ENCODE assay signal across 13 cellular contexts in genomic region chr1:90719321-90720136, GRCh38. TPM values are rescaled to one million over a fixed set of nuclear protein-coding genes. Genes with fewer than 3 reads are reported as not detected.
A peak's percentile ranks its signal among the peaks of the same experiment; 100 is the strongest.
DNase-seq lines count a peak whose midpoint lies in the region; ATAC-seq lines count a peak whose summit lies in the region.
"Had no signal": no experiment of that assay in that cellular context is flagged by ENCODE, and none has a peak within 500 bp of the region (broad histone marks: within the 10 kb centered on the region; RNA-seq: fewer than 3 reads in every experiment).

No MANE protein-coding gene starts in this region.

- peaks cover 4% of the 10 kb centered on the region for H3K4me1 ChIP-seq in right cardiac atrium (ENCODE audit: control insufficient read depth, insufficient read depth, low read length)
- H3K4me1 ChIP-seq: BLaER1 treated with 17β-estradiol and CSF1 and Interleukin-3, amounts not matched to agents 10 nM and 100 nM had no signal

- peak overlapping the region; percentile 12 for H3K4me3 ChIP-seq in right cardiac atrium (ENCODE audit: low read length)
- H3K4me3 ChIP-seq: mucosa of descending colon had no signal

- 6% methylated on average over 54 of the region's 54 CpGs for WGBS in right cardiac atrium

- intact Hi-C loops in right cardiac atrium (cut with DNase I) = loop anchor here in 1 of 4 donors (10.0 kb wide), 1 partner anchor 445 kb away; no protein-coding TSS in a partner anchor
- intact Hi-C loops in left ventricle myocardium superior (cut with micrococcal nuclease) = loop anchor here (10.0 kb wide), 1 partner anchor 245 kb away; no protein-coding TSS in a partner anchor

- ATAC-seq in right cardiac atrium (no peak), left ventricle myocardium superior (no peak)

- H3K9me3 Mint-ChIP-seq in activated naive CD8-positive, alpha-beta T cell (ENCODE audit: low read depth) = peaks cover 12% of the 10 kb centered on the region
- peaks cover 0 to 19% (median 7%) of the 10 kb centered on the region in 6 donors for H3K9me3 Mint-ChIP-seq in immature natural killer cell

- H3K27me3 Mint-ChIP-seq in activated naive CD8-positive, alpha-beta T cell = peaks cover 61% of the 10 kb centered on the region
- peaks cover 44 to 82% (median 71%) of the 10 kb centered on the region in 3 donors for H3K27me3 Mint-ChIP-seq in immature natural killer cell (ENCODE audit: low read depth in 3 of 3)

- DNase-seq in right cardiac atrium (no peak), left ventricle myocardium superior (no peak), immature natural killer cell (no peak), NCI-H1694 treated with DMSO at 0.1 percent for 48 hours (lab: John Stamatoyannopoulos, UW) (no peak), HT-29 (ENCODE audit: low spot score) (no peak), GM03348 (ENCODE audit: low spot score) (no peak)
- no peak for DNase-seq in stimulated activated naive CD4-positive, alpha-beta T cell treated with Interleukin-2 at 50 U/mL for 16 hours (lab: John Stamatoyannopoulos, UW)
- DNase-seq: hippocampal formation, mucosa of descending colon, NCI-H1436 treated with DMSO at 0.1 percent for 48 hours had no signal

- H3K27ac Mint-ChIP-seq in activated naive CD8-positive, alpha-beta T cell = no peak overlapping the region
- peak overlapping the region in 1 of 6 donors; percentile 51 for H3K27ac Mint-ChIP-seq in immature natural killer cell

- peaks cover 17% of the 10 kb centered on the region for H3K36me3 Mint-ChIP-seq in activated naive CD8-positive, alpha-beta T cell
- H3K36me3 Mint-ChIP-seq in immature natural killer cell = peaks cover 0 to 4% (median 0%) of the 10 kb centered on the region in 3 donors

- no peak overlapping the region for H3K27ac ChIP-seq in right cardiac atrium (ENCODE audit: low read length)
- H3K27ac ChIP-seq: BLaER1 treated with 17β-estradiol and CSF1 and Interleukin-3, amounts not matched to agents 10 nM and 100 nM had no signal

- H3K4me1 Mint-ChIP-seq in activated naive CD8-positive, alpha-beta T cell (ENCODE audit: low read depth) = peaks cover 33% of the 10 kb centered on the region
- H3K4me1 Mint-ChIP-seq in immature natural killer cell = peaks cover 32 to 57% of the 10 kb centered on the region in 2 donors

- no peaks in the 10 kb centered on the region for H3K9me3 ChIP-seq in right cardiac atrium (ENCODE audit: control insufficient read depth, low read length)
- H3K9me3 ChIP-seq: mucosa of descending colon had no signal

- H3K27me3 ChIP-seq in right cardiac atrium (ENCODE audit: control insufficient read depth, insufficient read depth) = peaks cover 4% of the 10 kb centered on the region

- peak overlapping the region; percentile 68 for H3K4me3 Mint-ChIP-seq in activated naive CD8-positive, alpha-beta T cell
- peak overlapping the region in 3 of 5 donors; percentile 22 to 76 (median 31) for H3K4me3 Mint-ChIP-seq in immature natural killer cell

RNA-seq across cellular contexts. Expression of gene BARHL2, which starts 2.4 kb away (rescaled TPM):
- total RNA-seq in right cardiac atrium = not detected
- polyA plus RNA-seq in right cardiac atrium = not detected
- total RNA-seq in left ventricle myocardium superior = not detected
- polyA plus RNA-seq in immature natural killer cell = not detected
- not detected in 2 replicates for total RNA-seq in HT-29 (2014; rRNA removed; shearing (Covaris generic))
- total RNA-seq: mucosa of descending colon, skeletal muscle tissue had no signal
